Comparison of ENCODE assay signal across 6 cellular contexts in genomic region chr2:130997198-130997597, GRCh38.
"Had no signal": no experiment of that assay in that cellular context is flagged by ENCODE, and none has a peak within 500 bp of the region (broad histone marks: within the 10 kb centered on the region; RNA-seq: fewer than 3 reads in every experiment).

No MANE protein-coding gene starts in this region.

- H3K36me3 Mint-ChIP-seq: IgD-negative memory B cell had no signal

- H3K4me3 ChIP-seq: K562 had no signal

- ATAC-seq: K562 had no signal

- H3K4me3 Mint-ChIP-seq: IgD-negative memory B cell had no signal

- H3K27ac Mint-ChIP-seq: IgD-negative memory B cell had no signal

- H3K4me1 Mint-ChIP-seq: IgD-negative memory B cell had no signal

- DNase-seq: IMR-90, KBM-7 had no signal

- H3K27ac ChIP-seq: HL-60 had no signal

- FAIRE-seq: HTR-8/SVneo, K562 had no signal
